In the genomic region with DNA sequence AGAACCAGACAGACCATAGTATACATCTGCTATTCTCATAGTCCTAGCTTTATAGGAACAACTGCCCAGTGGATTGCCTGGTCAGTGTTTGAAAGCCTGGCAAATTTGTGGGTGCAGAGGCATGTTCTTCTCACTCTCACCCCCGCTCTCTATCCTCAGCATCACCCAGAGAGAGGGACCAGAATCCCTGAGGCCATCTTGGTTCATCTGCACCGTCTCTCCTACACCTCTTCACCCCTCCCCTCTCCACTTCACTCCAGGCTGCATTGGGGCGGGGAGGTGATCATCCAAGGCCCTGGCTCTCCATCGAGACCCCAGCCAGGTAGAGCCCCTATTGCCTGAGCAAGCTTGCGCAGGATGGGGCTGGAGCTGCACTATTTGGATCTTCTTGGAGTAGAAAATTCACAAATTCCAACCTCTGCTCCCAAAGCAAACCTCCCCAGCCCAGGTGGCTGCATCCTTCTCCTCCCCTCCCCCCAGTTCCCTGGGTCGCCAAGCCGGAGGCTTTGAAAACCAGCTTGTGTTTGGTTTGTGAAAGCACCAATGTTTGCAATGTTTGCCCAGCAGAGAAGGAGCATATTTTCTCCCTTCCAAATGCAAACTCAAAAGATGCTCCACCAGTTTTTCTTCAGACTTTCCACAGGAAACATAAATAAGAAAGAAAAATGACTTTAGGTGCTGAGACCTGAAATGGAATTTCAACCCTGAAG, we compare ENCODE assay signal across 24 cellular contexts. TPM values are rescaled to one million over a fixed set of nuclear protein-coding genes. Genes with fewer than 3 reads are reported as not detected.
DNase-seq lines count a peak whose midpoint lies in the region; ATAC-seq and TF ChIP-seq lines count a peak whose summit lies in the region.
"Had no signal": no experiment of that assay in that cellular context is flagged by ENCODE, and none has a peak within 500 bp of the region (broad histone marks: within the 10 kb centered on the region; RNA-seq: fewer than 3 reads in every experiment).

No MANE protein-coding gene starts in this region.

- intact Hi-C loops in spleen (cut with DNase I; ENCODE audit: low total_unique reads): no loop called here

- H3K27me3 Mint-ChIP-seq in GM23338 (ENCODE audit: insufficient read depth, low read depth, poor library complexity): peaks cover 100% of the 10 kb centered on the region
- peaks cover 100% of the 10 kb centered on the region for H3K27me3 Mint-ChIP-seq in WTC11 (ENCODE audit: low read depth)
- H3K27me3 Mint-ChIP-seq in neural crest cell (ENCODE audit: low read depth): peaks cover 21% of the 10 kb centered on the region

- H4K20me1 ChIP-seq in GM23338 (replicated peaks; ENCODE audit: insufficient read depth): peaks cover 18% of the 10 kb centered on the region

- H3K4me3 ChIP-seq in GM23338 (0 out of 2 replicates have a peak overlapping the region, but pooled peaks have one; percentile 21), spleen (no peak overlapping the region)
- H3K4me3 ChIP-seq: mucosa of descending colon, SJSA1 had no signal

- H3K36me3 ChIP-seq in GM23338 (ENCODE audit: insufficient read depth) (no peaks in the 10 kb centered on the region), spleen (no peaks in the 10 kb centered on the region)
- H3K36me3 ChIP-seq: SJSA1 had no signal

- H3K9me2 ChIP-seq in GM23338 (ENCODE audit: insufficient read depth): no peaks in the 10 kb centered on the region

- H3K36me3 Mint-ChIP-seq in GM23338 (ENCODE audit: low read depth) (no peaks in the 10 kb centered on the region; the same call in 2 of the 3 replicates), WTC11 (no peaks in the 10 kb centered on the region), neural crest cell (ENCODE audit: low read depth) (no peaks in the 10 kb centered on the region)
- H3K36me3 Mint-ChIP-seq: activated naive CD4-positive, alpha-beta T cell treated with anti-CD3 and anti-CD28 coated beads, Interleukin-2, amount 10 ng/mL, durations not matched to agents 7 days and 5 days; CD8-positive, alpha-beta T cell; immature natural killer cell had no signal

- H3K27ac Mint-ChIP-seq in GM23338 (no peak overlapping the region), WTC11 (no peak overlapping the region), neural crest cell (ENCODE audit: unreplicated experiment) (no peak overlapping the region)
- H3K27ac Mint-ChIP-seq: activated naive CD4-positive, alpha-beta T cell treated with anti-CD3 and anti-CD28 coated beads, Interleukin-2, amount 10 ng/mL, durations not matched to agents 7 days and 5 days; CD8-positive, alpha-beta T cell had no signal

- peak; percentile 76 for DNase-seq in DMS53 (lab: John Stamatoyannopoulos, UW)
- no peak for DNase-seq in DMS53 treated with DMSO at 0.1 percent for 48 hours (lab: John Stamatoyannopoulos, UW; ENCODE audit: unreplicated experiment)
- DNase-seq in GM23338 (ENCODE audit: low spot score): peak; percentile 67
- DNase-seq in WTC11 (ENCODE audit: low spot score): no peak
- no peak for DNase-seq in neural crest cell (ENCODE audit: low read depth, low spot score)
- DNase-seq in spleen: no peak
- DNase-seq in NCI-H1694 treated with DMSO at 0.1 percent for 48 hours (lab: John Stamatoyannopoulos, UW): no peak
- DNase-seq: 8988T; activated CD4-positive, alpha-beta T cell treated with anti-CD3 and anti-CD28 coated beads for 48 hours; activated naive CD4-positive, alpha-beta T cell treated with anti-CD3 and anti-CD28 coated beads, Interleukin-2, amount 10 ng/mL, durations not matched to agents 7 days and 5 days; aorta; CD8-positive, alpha-beta T cell; central memory CD4-positive, alpha-beta T cell; DMS79; head of caudate nucleus; immature natural killer cell; NCI-H2227 treated with DMSO at 0.1 percent for 48 hours; stimulated activated naive CD4-positive, alpha-beta T cell; T-helper 1 cell had no signal

- POLR2A ChIA-PET in WTC11 (lab: Charles Lee): no interaction called here

- H3K9me3 Mint-ChIP-seq in GM23338 (no peaks in the 10 kb centered on the region), WTC11 (no peaks in the 10 kb centered on the region), neural crest cell (no peaks in the 10 kb centered on the region)
- H3K9me3 Mint-ChIP-seq: activated naive CD4-positive, alpha-beta T cell treated with anti-CD3 and anti-CD28 coated beads, Interleukin-2, amount 10 ng/mL, durations not matched to agents 7 days and 5 days; CD8-positive, alpha-beta T cell; immature natural killer cell had no signal

- peak; percentile 7 for ATAC-seq in GM23338
- no peak for ATAC-seq in WTC11
- no peak for ATAC-seq in GM18520 (IDR thresholded peaks at IDR 0.05; ENCODE audit: unreplicated experiment)
- ATAC-seq: CD8-positive, alpha-beta T cell had no signal

- H3K4me3 Mint-ChIP-seq in GM23338 (peak overlapping the region; percentile 36; the same call in 1 of the 3 replicates), WTC11 (peak overlapping the region; percentile 33; the same call in 1 of the 2 replicates), neural crest cell (peak overlapping the region; percentile 3)
- H3K4me3 Mint-ChIP-seq: activated naive CD4-positive, alpha-beta T cell treated with anti-CD3 and anti-CD28 coated beads, Interleukin-2, amount 10 ng/mL, durations not matched to agents 7 days and 5 days; CD8-positive, alpha-beta T cell; immature natural killer cell had no signal

- 81 to 96% (median 90%) methylated on average over 6 to 7 of the region's 7 CpGs for WGBS in spleen, 5 donors

- peaks cover 15% of the 10 kb centered on the region for H3K4me1 ChIP-seq in GM23338 (ENCODE audit: insufficient read depth)
- H3K4me1 ChIP-seq in spleen: no peaks in the 10 kb centered on the region
- H3K4me1 ChIP-seq: SJSA1 had no signal

- no peak overlapping the region for H2AFZ ChIP-seq in GM23338

- CTCF ChIA-PET in WTC11 (lab: Charles Lee): interaction anchor here (0.7 to 2.8 kb wide), 11 partner anchors 8 to 184 kb away, joined by 3 to 12 read pairs (median 4); a partner anchor contains a TSS

- no peak for TF ChIP-seq CTCF in GM23338 (conservative IDR thresholded peaks at IDR 0.05; ENCODE audit: low read depth in 2 of 2)
- TF ChIP-seq CTCF in WTC11 (IDR thresholded peaks at IDR 0.05): no peak
- no peak for TF ChIP-seq CTCF in neural crest cell (conservative IDR thresholded peaks at IDR 0.05)
- TF ChIP-seq CTCF in spleen (IDR thresholded peaks at IDR 0.05 in 8 of 11, conservative IDR thresholded peaks at IDR 0.05 in 3 of 11): no peak

- H3K27ac ChIP-seq in GM23338 (ENCODE audit: low read depth) (no peak overlapping the region), spleen (no peak overlapping the region)
- H3K27ac ChIP-seq: SJSA1 had no signal

- no peaks in the 10 kb centered on the region for H3K9me3 ChIP-seq in spleen
- H3K9me3 ChIP-seq: mucosa of descending colon had no signal

- no peaks in the 10 kb centered on the region for H3K79me2 ChIP-seq in GM23338 (replicated peaks; ENCODE audit: insufficient read depth)

- TF ChIP-seq POLR2A in spleen (IDR thresholded peaks at IDR 0.05): no peak

- H3K4me2 ChIP-seq in GM23338: peak overlapping the region; percentile 60

- H3K4me1 Mint-ChIP-seq in GM23338 (peaks cover 31% of the 10 kb centered on the region), WTC11 (peaks cover 21% of the 10 kb centered on the region), neural crest cell (peaks cover 72% of the 10 kb centered on the region)
- H3K4me1 Mint-ChIP-seq: activated naive CD4-positive, alpha-beta T cell treated with anti-CD3 and anti-CD28 coated beads, Interleukin-2, amount 10 ng/mL, durations not matched to agents 7 days and 5 days; immature natural killer cell had no signal

- H3K27me3 ChIP-seq in GM23338 (ENCODE audit: insufficient read depth) (peaks cover 100% of the 10 kb centered on the region), spleen (replicated peaks in 1 of 7) (peaks cover 0 to 36% (median 4%) of the 10 kb centered on the region in 7 donors)

- H3F3A ChIP-seq in GM23338 (replicated peaks; ENCODE audit: low read depth): no peaks in the 10 kb centered on the region

TF ChIP-seq in GM23338, 12 proteins besides CTCF, POLR2A, EP300 and RAD21 (continues in another document):
- TF ChIP-seq, protein P1, sequence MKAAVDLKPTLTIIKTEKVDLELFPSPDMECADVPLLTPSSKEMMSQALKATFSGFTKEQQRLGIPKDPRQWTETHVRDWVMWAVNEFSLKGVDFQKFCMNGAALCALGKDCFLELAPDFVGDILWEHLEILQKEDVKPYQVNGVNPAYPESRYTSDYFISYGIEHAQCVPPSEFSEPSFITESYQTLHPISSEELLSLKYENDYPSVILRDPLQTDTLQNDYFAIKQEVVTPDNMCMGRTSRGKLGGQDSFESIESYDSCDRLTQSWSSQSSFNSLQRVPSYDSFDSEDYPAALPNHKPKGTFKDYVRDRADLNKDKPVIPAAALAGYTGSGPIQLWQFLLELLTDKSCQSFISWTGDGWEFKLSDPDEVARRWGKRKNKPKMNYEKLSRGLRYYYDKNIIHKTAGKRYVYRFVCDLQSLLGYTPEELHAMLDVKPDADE (IDR thresholded peaks at IDR 0.05): no peak
- TF ChIP-seq EZH2 (IDR thresholded peaks at IDR 0.05; ENCODE audit: low read depth, unreplicated experiment): no peak
- TF ChIP-seq CREB1 (CRISPR knock-in tag; IDR thresholded peaks at IDR 0.05; ENCODE audit: low read depth): no peak

TF ChIP-seq in WTC11, 78 proteins besides CTCF, POLR2A, EP300 and RAD21 (continues in another document):
- TF ChIP-seq, protein P2, sequence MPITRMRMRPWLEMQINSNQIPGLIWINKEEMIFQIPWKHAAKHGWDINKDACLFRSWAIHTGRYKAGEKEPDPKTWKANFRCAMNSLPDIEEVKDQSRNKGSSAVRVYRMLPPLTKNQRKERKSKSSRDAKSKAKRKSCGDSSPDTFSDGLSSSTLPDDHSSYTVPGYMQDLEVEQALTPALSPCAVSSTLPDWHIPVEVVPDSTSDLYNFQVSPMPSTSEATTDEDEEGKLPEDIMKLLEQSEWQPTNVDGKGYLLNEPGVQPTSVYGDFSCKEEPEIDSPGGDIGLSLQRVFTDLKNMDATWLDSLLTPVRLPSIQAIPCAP (CRISPR knock-in tag; IDR thresholded peaks at IDR 0.05): no peak

RNA-seq across cellular contexts. Expression of a gene that starts 18.6 kb away (rescaled TPM):
- 24.6 and 31.8 TPM in 2 replicates for total RNA-seq in GM23338 (2014; rRNA removed; shearing (Covaris generic))
- 5.9 and 7.0 TPM in 2 replicates for polyA plus RNA-seq in GM23338 (2016; fragmentation: Nextera tagmentation; extraction: Ambion mirVana)
- 18.2 to 24.3 TPM (median 20.9 TPM) in 3 replicates for total RNA-seq in WTC11 (2021)
- 384 and 386 TPM in 2 replicates for total RNA-seq in neural crest cell
- total RNA-seq in spleen: under 1 TPM in 3 of 7 donors, not detected in 4; 0.37 to 0.49 (median 0.47) TPM
- polyA plus RNA-seq in spleen: not detected
- total RNA-seq: aorta; CD8-positive, alpha-beta T cell; dermis microvascular lymphatic vessel endothelial cell; SJSA1 had no signal
- polyA plus RNA-seq: aorta, immature natural killer cell, liver had no signal

RNA-seq across cellular contexts. Expression of a gene that starts 59.4 kb away (rescaled TPM):
- total RNA-seq in GM23338 (2014; rRNA removed; shearing (Covaris generic)): 53.4 and 83.7 TPM in 2 replicates
- polyA plus RNA-seq in GM23338 (2016; fragmentation: Nextera tagmentation; extraction: Ambion mirVana): 37.3 and 43.5 TPM in 2 replicates
- total RNA-seq in WTC11 (2021): 48.3 to 50.8 TPM (median 49.1 TPM) in 3 replicates
- 147 and 159 TPM in 2 replicates for total RNA-seq in neural crest cell
- total RNA-seq in spleen: 100 to 1,000 TPM in 4 of 7 donors, 10 to 100 TPM in 3; 37.6 to 124 (median 109) TPM
- 10 to 100 TPM; 30.1 to 49.1 (median 40.2) TPM for polyA plus RNA-seq in spleen

Comparison
In these comparisons a context has a peak if more than half of its experiments do, and no peak if none do; other contexts are left out.
1. DNase-seq: peak in DMS53 (single experiment) and GM23338 (single experiment); none in DMS53 treated with DMSO at 0.1 percent for 48 hours (single experiment), WTC11 (single experiment), neural crest cell (single experiment), spleen (single experiment) and NCI-H1694 treated with DMSO at 0.1 percent for 48 hours (single experiment).
2. RNA of a gene that starts 18.6 kb away (total RNA-seq): 384 to 386 TPM in neural crest cell; 24.6 to 31.8 TPM in GM23338, 18.2 to 24.3 TPM in WTC11 and 0.37 to 0.49 TPM in spleen; every median in the first group is over 10 times any median in the second.
3. Peak in every context shown above with its lines, with median percentiles within 50 percentile points of each other: H3K4me3 Mint-ChIP-seq.